11 cellular contexts compared by ENCODE assay signal in genomic region chr1:1600861-1601563, GRCh38. TPM values are rescaled to one million over a fixed set of nuclear protein-coding genes. Genes with fewer than 3 reads are reported as not detected.
A peak's percentile ranks its signal among the peaks of the same experiment; 100 is the strongest.
DNase-seq lines count a peak whose midpoint lies in the region; ATAC-seq and TF ChIP-seq lines count a peak whose summit lies in the region.
"Had no signal": no experiment of that assay in that cellular context is flagged by ENCODE, and none has a peak within 500 bp of the region (broad histone marks: within the 10 kb centered on the region; RNA-seq: fewer than 3 reads in every experiment).

No MANE protein-coding gene starts in this region.

- H3K4me3 ChIP-seq in iPS-15b (ENCODE audit: low read depth, low read length) (peak overlapping the region; percentile 50), thoracic aorta (peak overlapping the region; percentile 60), SJCRH30 (no peak overlapping the region)

- TF ChIP-seq CTCF in activated B cell treated with CpG ODN at 0.5 μM for 24 hours (IDR thresholded peaks at IDR 0.05) (no peak), thoracic aorta (IDR thresholded peaks at IDR 0.05) (no peak)

- H3K4me1 ChIP-seq in iPS-15b (ENCODE audit: control insufficient read depth, insufficient read depth, low read length) (peaks cover 3% of the 10 kb centered on the region), thoracic aorta (ENCODE audit: control insufficient read depth in 1 of 2, low read depth in 2 of 2) (peaks cover 0 to 14% of the 10 kb centered on the region in 2 donors), SJCRH30 (peaks cover 20% of the 10 kb centered on the region)

- peaks cover 6% of the 10 kb centered on the region for H3K27me3 Mint-ChIP-seq in activated B cell treated with CpG ODN at 0.5 μM for 24 hours

- no peaks in the 10 kb centered on the region for H3K36me3 ChIP-seq in iPS-15b (ENCODE audit: control insufficient read depth, insufficient read depth, low read length)
- no peaks in the 10 kb centered on the region for H3K36me3 ChIP-seq in thoracic aorta
- no peaks in the 10 kb centered on the region for H3K36me3 ChIP-seq in SJCRH30
- H3K36me3 ChIP-seq: SJSA1 had no signal

- H3K4me1 Mint-ChIP-seq in activated B cell treated with CpG ODN at 0.5 μM for 24 hours: peaks cover 25% of the 10 kb centered on the region

- intact Hi-C loops in left cardiac atrium (cut with DNase I) (no loop called here), Right ventricle myocardium inferior (cut with DNase I) (no loop called here), activated B cell treated with CpG ODN at 0.5 μM for 24 hours (cut with micrococcal nuclease) (no loop called here)

- H3K27ac ChIP-seq in thoracic aorta (no peak overlapping the region), SJCRH30 (no peak overlapping the region)
- H3K27ac ChIP-seq: SJSA1 had no signal

- DNase-seq in left cardiac atrium (peak; percentile 13), Right ventricle myocardium inferior (ENCODE audit: missing footprints) (no peak), activated B cell treated with CpG ODN at 0.5 μM for 24 hours (no peak), thoracic aorta (ENCODE audit: low spot score) (no peak), cortex of kidney (lab: John Stamatoyannopoulos, UW) (no peak), SJCRH30 (no peak)
- DNase-seq: stimulated activated CD4-positive, alpha-beta T cell treated with anti-CD3 and anti-CD28 coated beads, Interleukin-1b, Interleukin-23, amount 100 ng/mL, for 48 hours had no signal

- H3K27me3 ChIP-seq in iPS-15b (ENCODE audit: control insufficient read depth, insufficient read depth, low read length): peaks cover 28% of the 10 kb centered on the region
- no peaks in the 10 kb centered on the region for H3K27me3 ChIP-seq in thoracic aorta (replicated peaks; ENCODE audit: insufficient read depth)
- peaks cover 50% of the 10 kb centered on the region for H3K27me3 ChIP-seq in SJCRH30

- no peak for ATAC-seq in left cardiac atrium
- ATAC-seq in Right ventricle myocardium inferior: no peak
- no peak for ATAC-seq in activated B cell treated with CpG ODN at 0.5 μM for 24 hours (ENCODE audit: low read depth)
- no peak for ATAC-seq in thoracic aorta (ENCODE audit: insufficient number of reproducible peaks, low FRiP score, low read depth)
- no peak for ATAC-seq in GM21619 (IDR thresholded peaks at IDR 0.05; ENCODE audit: unreplicated experiment)

- H3K36me3 Mint-ChIP-seq in activated B cell treated with CpG ODN at 0.5 μM for 24 hours (ENCODE audit: low read depth): no peaks in the 10 kb centered on the region

- no peaks in the 10 kb centered on the region for H3K9me3 ChIP-seq in iPS-15b (ENCODE audit: control insufficient read depth, insufficient read depth, low read length)
- H3K9me3 ChIP-seq in thoracic aorta: no peaks in the 10 kb centered on the region
- no peaks in the 10 kb centered on the region for H3K9me3 ChIP-seq in SJCRH30 (replicated peaks)

- POLR2A ChIA-PET in activated B cell treated with CpG ODN at 0.5 μM for 24 hours (lab: Charles Lee): interaction anchor here (1.0 kb wide), 1 partner anchor 29 kb away, joined by 3 read pairs; no protein-coding TSS in a partner anchor

- CTCF ChIA-PET in activated B cell treated with CpG ODN at 0.5 μM for 24 hours (lab: Charles Lee): no interaction called here

- H3K9ac ChIP-seq in iPS-15b (ENCODE audit: low read depth, low read length): no peak overlapping the region

- H3K4me3 Mint-ChIP-seq in activated B cell treated with CpG ODN at 0.5 μM for 24 hours: peak overlapping the region; percentile 67

- no peaks in the 10 kb centered on the region for H3K9me3 Mint-ChIP-seq in activated B cell treated with CpG ODN at 0.5 μM for 24 hours

- no peak overlapping the region for H3K27ac Mint-ChIP-seq in activated B cell treated with CpG ODN at 0.5 μM for 24 hours

RNA-seq across cellular contexts. Expression of gene FNDC10, which starts 1.1 kb away (rescaled TPM):
- total RNA-seq in left cardiac atrium (1 to 10 TPM; 1.3 to 2.5 TPM), Right ventricle myocardium inferior (3.0 TPM), activated B cell treated with CpG ODN at 0.5 μM for 24 hours (0.46 and 0.60 TPM in 2 replicates), thoracic aorta (1 to 10 TPM in 1 of 2 donors, under 1 TPM in 1; 0.54 to 2.7 TPM)
- total RNA-seq in SJCRH30 (2014; rRNA removed; shearing (Covaris generic)): 1.5 and 1.9 TPM in 2 replicates

RNA-seq across cellular contexts. Expression of gene MIB2, which starts 14.3 kb away (rescaled TPM):
- total RNA-seq in left cardiac atrium (10 to 100 TPM; 56.4 to 58.1 TPM), Right ventricle myocardium inferior (103 TPM), activated B cell treated with CpG ODN at 0.5 μM for 24 hours (27.6 and 36.4 TPM in 2 replicates), thoracic aorta (100 to 1,000 TPM in 1 of 2 donors, 10 to 100 TPM in 1; 48.6 to 102 TPM)
- 37.2 and 49.6 TPM in 2 replicates for total RNA-seq in SJCRH30 (2014; rRNA removed; shearing (Covaris generic))

RNA-seq across cellular contexts. Expression of gene SSU72, which starts 26.3 kb away (rescaled TPM):
- total RNA-seq in left cardiac atrium (100 to 1,000 TPM; 107 to 118 TPM), Right ventricle myocardium inferior (116 TPM), activated B cell treated with CpG ODN at 0.5 μM for 24 hours (111 and 118 TPM in 2 replicates), thoracic aorta (10 to 100 TPM; 80.4 to 90.2 TPM)
- 258 and 267 TPM in 2 replicates for total RNA-seq in SJCRH30 (2014; rRNA removed; shearing (Covaris generic))

RNA-seq across cellular contexts. Expression of gene MMP23B, which starts 31.0 kb away (rescaled TPM):
- 10 to 100 TPM in 1 of 2 donors, 1 to 10 TPM in 1; 9.5 to 11.0 TPM for total RNA-seq in left cardiac atrium
- total RNA-seq in Right ventricle myocardium inferior: 36.2 TPM
- total RNA-seq in activated B cell treated with CpG ODN at 0.5 μM for 24 hours: 0.32 and 0.35 TPM in 2 replicates
- total RNA-seq in thoracic aorta: 100 to 1,000 TPM in 1 of 2 donors, 10 to 100 TPM in 1; 87.2 to 201 TPM
- 0.81 and 2.7 TPM in 2 replicates for total RNA-seq in SJCRH30 (2014; rRNA removed; shearing (Covaris generic))
- total RNA-seq: dermis microvascular lymphatic vessel endothelial cell had no signal

RNA-seq across cellular contexts. Expression of gene CDK11B, which starts 57.8 kb away (rescaled TPM):
- total RNA-seq in left cardiac atrium (10 to 100 TPM; 17.0 to 18.8 TPM), Right ventricle myocardium inferior (24.0 TPM), activated B cell treated with CpG ODN at 0.5 μM for 24 hours (28.5 and 29.1 TPM in 2 replicates), thoracic aorta (10 to 100 TPM; 17.7 to 19.1 TPM)
- 28.0 and 32.6 TPM in 2 replicates for total RNA-seq in SJCRH30 (2014; rRNA removed; shearing (Covaris generic))
